Comparison of ENCODE assay signal across 20 cellular contexts in genomic region chr3:184549793-184550585, GRCh38. TPM values are rescaled to one million over a fixed set of nuclear protein-coding genes. Genes with fewer than 3 reads are reported as not detected.
DNase-seq lines count a peak whose midpoint lies in the region; ATAC-seq and TF ChIP-seq lines count a peak whose summit lies in the region.
"Had no signal": no experiment of that assay in that cellular context is flagged by ENCODE, and none has a peak within 500 bp of the region (broad histone marks: within the 10 kb centered on the region; RNA-seq: fewer than 3 reads in every experiment).

No MANE protein-coding gene starts in this region.

- H4K20me1 ChIP-seq in osteoblast (ENCODE audit: insufficient read depth, low read length) = no peaks in the 10 kb centered on the region

- H3K9me3 Mint-ChIP-seq in chondrocyte (ENCODE audit: low read depth) (no peaks in the 10 kb centered on the region), T-cell (no peaks in the 10 kb centered on the region)
- H3K9me3 Mint-ChIP-seq: activated T-helper 17 cell treated with anti-CD3 and anti-CD28 coated beads, Interleukin-2, amount 50 U/mL, for 72 hours; CD4-positive, CD25-positive, alpha-beta regulatory T cell had no signal

- TF ChIP-seq CTCF in chondrocyte (IDR thresholded peaks at IDR 0.05) (no peak), osteoblast (IDR thresholded peaks at IDR 0.05; ENCODE audit: extremely low read depth, low read depth, low read length) (no peak)

- DNase-seq in left ventricle myocardium superior = no peak
- no peak for DNase-seq in left cardiac atrium
- peak; percentile 11 for DNase-seq in chondrocyte (ENCODE audit: low spot score)
- DNase-seq in osteoblast (ENCODE audit: insufficient read length, low spot score, missing footprints) = peak; percentile 69
- DNase-seq in T-cell = no peak
- no peak for DNase-seq in activated gamma-delta T cell (lab: John Stamatoyannopoulos, UW)
- DNase-seq in stimulated activated naive CD4-positive, alpha-beta T cell (lab: John Stamatoyannopoulos, UW) = no peak
- DNase-seq in activated CD4-positive, alpha-beta T cell treated with anti-CD3 and anti-CD28 coated beads for 4 hours = no peak
- DNase-seq: activated CD8-positive, alpha-beta memory T cell treated with anti-CD3 and anti-CD28 coated beads, Interleukin-2, amount 10 ng/mL, durations not matched to agents 7 days and 5 days; CD4-positive, CD25-positive, alpha-beta regulatory T cell; HCEC 1CT; lower lobe of right lung; naive B cell; NCI-H1105 treated with DMSO at 0.1 percent for 48 hours; NCI-H2171 treated with DMSO at 0.1 percent for 48 hours; small intestine; stimulated activated CD4-positive, alpha-beta T cell treated with anti-CD3 and anti-CD28 coated beads, Interleukin-4, amount 100 ng/mL, for 1 hour had no signal

- peak; percentile 32 for ATAC-seq in left ventricle myocardium superior
- no peak for ATAC-seq in left cardiac atrium
- no peak for ATAC-seq in T-cell (replicated peaks in 1 of 4)
- ATAC-seq: activated CD8-positive, alpha-beta memory T cell treated with anti-CD3 and anti-CD28 coated beads, Interleukin-2, amount 10 ng/mL, durations not matched to agents 7 days and 5 days; activated T-helper 17 cell treated with anti-CD3 and anti-CD28 coated beads, Interleukin-2, amount 50 U/mL, for 72 hours; lower lobe of right lung had no signal

- no peak overlapping the region for H3K4me3 ChIP-seq in osteoblast (ENCODE audit: insufficient read depth, low read length)
- H3K4me3 ChIP-seq: lower lobe of right lung, vagina had no signal

- H3K27me3 Mint-ChIP-seq in chondrocyte (ENCODE audit: low read depth) (peaks cover 36% of the 10 kb centered on the region), T-cell (peaks cover 7 to 28% of the 10 kb centered on the region in 2 donors)

- H3K4me1 ChIP-seq in osteoblast (ENCODE audit: insufficient read depth, low read length) = no peaks in the 10 kb centered on the region
- H3K4me1 ChIP-seq: lower lobe of right lung, parathyroid adenoma, vagina had no signal

- H3K4me2 ChIP-seq in osteoblast (ENCODE audit: insufficient read depth, low read length) = no peak overlapping the region

- H3K4me1 Mint-ChIP-seq in chondrocyte (ENCODE audit: low read depth) = no peaks in the 10 kb centered on the region
- peaks cover 7 to 38% (median 14%) of the 10 kb centered on the region in 3 donors for H3K4me1 Mint-ChIP-seq in T-cell
- H3K4me1 Mint-ChIP-seq: activated CD8-positive, alpha-beta memory T cell treated with anti-CD3 and anti-CD28 coated beads, Interleukin-2, amount 10 ng/mL, durations not matched to agents 7 days and 5 days; activated T-helper 17 cell treated with anti-CD3 and anti-CD28 coated beads, Interleukin-2, amount 50 U/mL, for 72 hours had no signal

- H3K9me3 ChIP-seq in osteoblast (ENCODE audit: low read depth, low read length) = no peaks in the 10 kb centered on the region
- H3K9me3 ChIP-seq: lower lobe of right lung, vagina had no signal

- H3K27me3 ChIP-seq in osteoblast (ENCODE audit: insufficient read depth, low read length) = peaks cover 32% of the 10 kb centered on the region
- H3K27me3 ChIP-seq: vagina had no signal

- H3K27ac ChIP-seq in osteoblast (ENCODE audit: low read depth, low read length) = no peak overlapping the region
- H3K27ac ChIP-seq: lower lobe of right lung, parathyroid adenoma, vagina had no signal

- H3K36me3 ChIP-seq in osteoblast (ENCODE audit: insufficient read depth, low read length) = no peaks in the 10 kb centered on the region
- H3K36me3 ChIP-seq: lower lobe of right lung, vagina had no signal

- CTCF ChIA-PET in T-cell (lab: Charles Lee) = interaction anchor here (0.5 to 1.2 kb wide), 3 partner anchors 8 to 135 kb away, joined by 3 to 4 read pairs (median 4); no protein-coding TSS in a partner anchor

- POLR2A ChIA-PET in T-cell (lab: Charles Lee) = interaction anchor here in 1 of 2 donors (0.6 kb wide), 1 partner anchor 266 kb away, joined by 3 read pairs; no protein-coding TSS in a partner anchor

- intact Hi-C loops in left ventricle myocardium superior (cut with micrococcal nuclease) (loop anchor here (10.0 kb wide), 1 partner anchor 175 kb away; the partner anchor contains the start of gene THPO), left cardiac atrium (cut with DNase I) (loop anchor here in 1 of 2 donors (10.0 kb wide), 1 partner anchor 175 kb away; the partner anchor contains the start of gene THPO)

- no peaks in the 10 kb centered on the region for H3K36me3 Mint-ChIP-seq in chondrocyte (ENCODE audit: low read depth)
- H3K36me3 Mint-ChIP-seq in T-cell = no peaks in the 10 kb centered on the region
- H3K36me3 Mint-ChIP-seq: activated CD8-positive, alpha-beta memory T cell treated with anti-CD3 and anti-CD28 coated beads, Interleukin-2, amount 10 ng/mL, durations not matched to agents 7 days and 5 days; CD4-positive, CD25-positive, alpha-beta regulatory T cell had no signal

- no peaks in the 10 kb centered on the region for H3K79me2 ChIP-seq in osteoblast (ENCODE audit: insufficient read depth, low read length)
- H3K79me2 ChIP-seq: parathyroid adenoma had no signal

- no peak overlapping the region for H3K4me3 Mint-ChIP-seq in chondrocyte (ENCODE audit: unreplicated experiment)
- no peak overlapping the region for H3K4me3 Mint-ChIP-seq in T-cell
- H3K4me3 Mint-ChIP-seq: activated CD8-positive, alpha-beta memory T cell treated with anti-CD3 and anti-CD28 coated beads, Interleukin-2, amount 10 ng/mL, durations not matched to agents 7 days and 5 days; activated T-helper 17 cell treated with anti-CD3 and anti-CD28 coated beads, Interleukin-2, amount 50 U/mL, for 72 hours; CD4-positive, CD25-positive, alpha-beta regulatory T cell; naive B cell had no signal

- H3K27ac Mint-ChIP-seq in chondrocyte (ENCODE audit: unreplicated experiment) = no peak overlapping the region
- H3K27ac Mint-ChIP-seq in T-cell = no peak overlapping the region
- H3K27ac Mint-ChIP-seq: activated CD8-positive, alpha-beta memory T cell treated with anti-CD3 and anti-CD28 coated beads, Interleukin-2, amount 10 ng/mL, durations not matched to agents 7 days and 5 days; activated T-helper 17 cell treated with anti-CD3 and anti-CD28 coated beads, Interleukin-2, amount 50 U/mL, for 72 hours; CD4-positive, CD25-positive, alpha-beta regulatory T cell had no signal

- H2AFZ ChIP-seq in osteoblast (ENCODE audit: low read length) = no peak overlapping the region
- H2AFZ ChIP-seq: parathyroid adenoma had no signal

RNA-seq across cellular contexts. Expression of gene EPHB3, which starts 11.6 kb away (rescaled TPM):
- total RNA-seq in left ventricle myocardium superior (1.6 TPM), left cardiac atrium (1 to 10 TPM; 1.6 to 1.7 TPM), chondrocyte (7.2 to 11.6 TPM (median 7.5 TPM) in 3 replicates), osteoblast (3.6 and 4.1 TPM in 2 replicates), T-cell (1 to 10 TPM in 1 of 5 donors, under 1 TPM in 4; 0.35 to 1.1 (median 0.55) TPM)
- total RNA-seq: activated CD8-positive, alpha-beta memory T cell treated with anti-CD3 and anti-CD28 coated beads, Interleukin-2, amount 10 ng/mL, durations not matched to agents 7 days and 5 days; CD4-positive, CD25-positive, alpha-beta regulatory T cell had no signal

Comparison
In these comparisons a context has a peak if more than half of its experiments do, and no peak if none do; other contexts are left out.
1. DNase-seq: peak in chondrocyte (single experiment) and osteoblast (single experiment); none in left ventricle myocardium superior (single experiment), left cardiac atrium (single experiment), T-cell (0 of 34), activated gamma-delta T cell (single experiment), stimulated activated naive CD4-positive, alpha-beta T cell (0 of 6) and activated CD4-positive, alpha-beta T cell treated with anti-CD3 and anti-CD28 coated beads for 4 hours (0 of 2).